17 cellular contexts compared by ENCODE assay signal in the genomic region with DNA sequence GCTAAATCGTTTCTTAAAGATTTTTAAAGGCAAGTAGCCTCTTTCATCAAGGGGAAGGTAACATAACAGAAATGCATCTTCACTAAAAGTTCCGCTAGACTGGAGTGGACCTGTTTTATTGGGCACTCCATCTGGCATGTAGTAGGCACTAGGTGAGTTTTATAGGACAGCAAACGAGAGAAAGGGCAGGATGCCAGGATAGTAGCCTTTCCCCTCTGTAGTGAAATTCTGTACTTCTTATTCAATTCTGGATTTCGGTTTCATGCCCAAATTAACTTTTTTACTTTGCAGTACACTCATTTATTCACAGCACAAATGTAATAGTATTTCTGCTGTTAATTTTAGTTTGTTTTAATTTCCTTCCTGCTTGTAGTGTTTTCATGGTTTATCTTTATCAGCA. TPM values are rescaled to one million over a fixed set of nuclear protein-coding genes. Genes with fewer than 3 reads are reported as not detected.
DNase-seq lines count a peak whose midpoint lies in the region; ATAC-seq and TF ChIP-seq lines count a peak whose summit lies in the region.
"Had no signal": no experiment of that assay in that cellular context is flagged by ENCODE, and none has a peak within 500 bp of the region (broad histone marks: within the 10 kb centered on the region; RNA-seq: fewer than 3 reads in every experiment).

No MANE protein-coding gene starts in this region.

- H3K27ac ChIP-seq in sigmoid colon: no peak overlapping the region
- H3K27ac ChIP-seq: GM23248, thoracic aorta had no signal

- peaks cover 0 to 10% (median 7%) of the 10 kb centered on the region in 4 donors for H3K4me1 ChIP-seq in sigmoid colon

- H3K27ac Mint-ChIP-seq in activated T-cell treated with anti-CD3 and anti-CD28 coated beads, Interleukin-2, amount 50 U/mL, for 72 hours: no peak overlapping the region
- H3K27ac Mint-ChIP-seq: activated naive CD8-positive, alpha-beta T cell; CD8-positive, alpha-beta T cell had no signal

- no peaks in the 10 kb centered on the region for H3K9me3 Mint-ChIP-seq in activated T-cell treated with anti-CD3 and anti-CD28 coated beads, Interleukin-2, amount 50 U/mL, for 72 hours
- H3K9me3 Mint-ChIP-seq: CD8-positive, alpha-beta T cell; neural crest cell had no signal

- DNase-seq in NCI-H1092 (lab: John Stamatoyannopoulos, UW): peak; percentile 8
- DNase-seq in activated T-cell treated with anti-CD3 and anti-CD28 coated beads, Interleukin-2, amount 50 U/mL, for 72 hours: no peak
- DNase-seq in sigmoid colon: no peak
- DNase-seq in NCI-H82 treated with DMSO at 0.1 percent for 48 hours (lab: John Stamatoyannopoulos, UW; ENCODE audit: unreplicated experiment): no peak
- DNase-seq in NCI-H345 treated with DMSO at 0.1 percent for 48 hours (lab: John Stamatoyannopoulos, UW; ENCODE audit: unreplicated experiment): no peak
- DNase-seq: caudate nucleus; CD8-positive, alpha-beta T cell; GM23248; hippocampal formation; MG63; NCI-H2227 treated with DMSO at 0.1 percent for 48 hours had no signal

- H3K27me3 Mint-ChIP-seq in activated T-cell treated with anti-CD3 and anti-CD28 coated beads, Interleukin-2, amount 50 U/mL, for 72 hours (ENCODE audit: low read depth): peaks cover 18% of the 10 kb centered on the region

- ATAC-seq in GM18861 (IDR thresholded peaks at IDR 0.05; ENCODE audit: unreplicated experiment) (peak; percentile 64), GM21367 (IDR thresholded peaks at IDR 0.05; ENCODE audit: unreplicated experiment) (peak; percentile 74), HG02885 (IDR thresholded peaks at IDR 0.05; ENCODE audit: poor library complexity, unreplicated experiment) (peak; percentile 85)
- ATAC-seq in activated T-cell treated with anti-CD3 and anti-CD28 coated beads, Interleukin-2, amount 50 U/mL, for 72 hours (replicated peaks in 1 of 2): no peak
- ATAC-seq: CD8-positive, alpha-beta T cell had no signal

- TF ChIP-seq POLR2A in sigmoid colon (IDR thresholded peaks at IDR 0.05): no peak

- WGBS in sigmoid colon, 2 donors: 22 to 64% methylated on average over 4 of the region's 4 CpGs

- H3K9me3 ChIP-seq in sigmoid colon: no peaks in the 10 kb centered on the region
- H3K9me3 ChIP-seq: MG63, thoracic aorta had no signal

- H3K27me3 ChIP-seq in sigmoid colon: no peaks in the 10 kb centered on the region
- H3K27me3 ChIP-seq: MG63 had no signal

- intact Hi-C loops in sigmoid colon (cut with DNase I): no loop called here

- no peaks in the 10 kb centered on the region for H3K36me3 ChIP-seq in sigmoid colon
- H3K36me3 ChIP-seq: MG63, thoracic aorta had no signal

- no peaks in the 10 kb centered on the region for H3K36me3 Mint-ChIP-seq in activated T-cell treated with anti-CD3 and anti-CD28 coated beads, Interleukin-2, amount 50 U/mL, for 72 hours (ENCODE audit: insufficient read depth in 2 of 2)
- H3K36me3 Mint-ChIP-seq: CD8-positive, alpha-beta T cell had no signal

- TF ChIP-seq EP300 in sigmoid colon (IDR thresholded peaks at IDR 0.05): no peak

- H3K4me3 ChIP-seq in sigmoid colon: no peak overlapping the region
- H3K4me3 ChIP-seq: GM23248, MG63, thoracic aorta had no signal

- H3K4me3 Mint-ChIP-seq in activated T-cell treated with anti-CD3 and anti-CD28 coated beads, Interleukin-2, amount 50 U/mL, for 72 hours: no peak overlapping the region
- H3K4me3 Mint-ChIP-seq: activated naive CD8-positive, alpha-beta T cell; CD8-positive, alpha-beta T cell; neural crest cell had no signal

- H3K4me1 Mint-ChIP-seq in activated T-cell treated with anti-CD3 and anti-CD28 coated beads, Interleukin-2, amount 50 U/mL, for 72 hours (ENCODE audit: low read depth): peaks cover 6% of the 10 kb centered on the region

- TF ChIP-seq CTCF in sigmoid colon (IDR thresholded peaks at IDR 0.05): no peak

RNA-seq across cellular contexts. Expression of a gene that starts 45.2 kb away (rescaled TPM):
- total RNA-seq in activated T-cell treated with anti-CD3 and anti-CD28 coated beads, Interleukin-2, amount 50 U/mL, for 72 hours: 1 to 10 TPM; 7.6 to 7.9 TPM
- total RNA-seq in sigmoid colon: 1 to 10 TPM; 4.9 to 6.9 (median 6.4) TPM
- 1 to 10 TPM in 2 of 3 donors, under 1 TPM in 1; 0.69 to 1.8 (median 1.2) TPM for polyA plus RNA-seq in sigmoid colon

RNA-seq across cellular contexts. Expression of a gene that starts 51.0 kb away (rescaled TPM):
- 10 to 100 TPM; 20.7 to 21.1 TPM for total RNA-seq in activated T-cell treated with anti-CD3 and anti-CD28 coated beads, Interleukin-2, amount 50 U/mL, for 72 hours
- 10 to 100 TPM in 2 of 4 donors, 1 to 10 TPM in 2; 5.5 to 13.2 (median 9.7) TPM for total RNA-seq in sigmoid colon
- 10 to 100 TPM in 2 of 3 donors, 1 to 10 TPM in 1; 8.4 to 12.6 (median 10.9) TPM for polyA plus RNA-seq in sigmoid colon

Comparison
In these comparisons a context has a peak if more than half of its experiments do, and no peak if none do; other contexts are left out.
1. ATAC-seq: peak in GM18861 (single experiment), GM21367 (single experiment) and HG02885 (single experiment); none in activated T-cell treated with anti-CD3 and anti-CD28 coated beads, Interleukin-2, amount 50 U/mL, for 72 hours (0 of 2).